Comparison of ENCODE assay signal across 8 cellular contexts in the genomic region with DNA sequence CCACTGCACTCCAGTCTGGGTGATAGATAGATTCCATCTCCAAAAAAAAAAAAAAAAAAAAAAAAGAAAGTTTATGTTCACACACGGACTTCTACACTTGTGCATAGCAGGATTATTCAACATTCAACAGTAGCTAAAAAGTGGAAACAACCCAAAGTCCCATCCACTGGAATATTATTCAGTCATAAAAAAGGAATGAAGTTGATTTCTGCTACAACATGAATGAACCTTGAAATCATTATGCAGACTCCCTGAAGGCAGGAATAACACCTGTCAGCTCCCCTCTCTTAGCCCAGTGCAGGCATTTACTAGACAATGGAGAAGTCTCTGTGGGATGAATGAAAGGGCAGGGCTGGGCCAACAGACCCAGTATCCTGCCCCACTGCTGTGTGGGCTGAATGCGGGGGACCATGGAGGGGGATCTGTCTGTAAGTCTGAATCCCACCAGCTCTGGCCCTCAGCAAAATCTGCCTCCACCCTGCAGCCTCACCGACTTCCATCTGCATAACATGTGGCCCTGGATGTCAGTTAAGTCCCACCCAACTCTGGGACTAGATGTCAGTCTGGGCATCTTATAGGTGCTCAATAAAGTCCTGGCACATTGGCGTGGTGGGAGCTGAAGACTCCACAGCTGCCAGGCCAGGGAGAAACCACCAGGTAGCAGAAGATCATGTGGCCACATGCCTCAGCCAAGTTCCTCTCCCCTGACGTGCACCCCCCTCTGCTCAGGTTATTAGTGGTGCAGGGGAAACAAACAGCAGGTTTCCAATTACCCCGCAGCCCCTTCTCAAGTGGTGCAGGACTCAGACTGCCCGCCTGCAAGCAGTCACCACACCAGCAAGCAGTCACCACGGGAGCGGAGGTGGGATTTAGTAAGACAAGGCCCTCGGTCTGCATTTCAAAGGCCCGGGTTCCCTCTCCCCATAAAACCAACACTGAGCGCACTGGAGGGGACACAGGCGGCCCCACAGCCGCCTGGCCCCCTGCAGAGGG. TPM values are rescaled to one million over a fixed set of nuclear protein-coding genes. Genes with fewer than 3 reads are reported as not detected.
DNase-seq lines count a peak whose midpoint lies in the region; ATAC-seq and TF ChIP-seq lines count a peak whose summit lies in the region.

No MANE protein-coding gene starts in this region.

- no peak for TF ChIP-seq EP300 in sigmoid colon (IDR thresholded peaks at IDR 0.05)

- DNase-seq in HL-60 (ENCODE audit: low read depth in 1 of 2, low spot score in 1 of 2) (peak in 1 of 2 experiments; percentile 64), RPMI8226 (peak; percentile 85), heart right ventricle (peak in 1 of 2 donors; percentile 34), sigmoid colon (no peak), NCI-H187 (lab: John Stamatoyannopoulos, UW) (no peak), PC-3 (no peak), HEK293T (ENCODE audit: extremely low spot score) (no peak)

- TF ChIP-seq POLR2A in sigmoid colon (IDR thresholded peaks at IDR 0.05), result no peak

- 41 to 51% methylated on average over 14 of the region's 14 CpGs for WGBS in heart right ventricle, 2 donors
- WGBS in sigmoid colon, 2 donors, result 47 to 51% methylated on average over 14 of the region's 14 CpGs

- no TSS peak for BruUV-seq in PC-3 (replicated peaks; lab: Mats Ljungman, UMichigan)

- intact Hi-C loops in heart right ventricle (cut with DNase I), result loop anchor here in 5 of 10 donors (2.0 to 10.0 kb wide), 5 partner anchors 40 to 63 kb away; no protein-coding TSS in a partner anchor
- intact Hi-C loops in sigmoid colon (cut with DNase I), result no loop called here
- intact Hi-C loops in PC-3 (cut with micrococcal nuclease), result loop anchor here (2.0 kb wide), 1 partner anchor 39 kb away; no protein-coding TSS in a partner anchor

- peaks cover 5% of the 10 kb centered on the region for H4K20me1 ChIP-seq in PC-3 (ENCODE audit: low read length)

- H3K4me1 ChIP-seq in heart right ventricle (peaks cover 14 to 75% (median 61%) of the 10 kb centered on the region in 9 donors), sigmoid colon (peaks cover 0 to 51% (median 49%) of the 10 kb centered on the region in 4 donors), PC-3 (ENCODE audit: insufficient read depth, low read length) (peaks cover 40% of the 10 kb centered on the region)

- no peak overlapping the region for H3K4me2 ChIP-seq in PC-3 (ENCODE audit: low read length)

- TF ChIP-seq CTCF in HL-60 (IDR thresholded peaks at IDR 0.05; ENCODE audit: insufficient read depth, low read length), result no peak
- no peak for TF ChIP-seq CTCF in heart right ventricle (IDR thresholded peaks at IDR 0.05)
- TF ChIP-seq CTCF in sigmoid colon (IDR thresholded peaks at IDR 0.05), result no peak
- no peak for TF ChIP-seq CTCF in PC-3 (conservative IDR thresholded peaks at IDR 0.05; ENCODE audit: low read depth, low read length)

- no peaks in the 10 kb centered on the region for H3K27me3 ChIP-seq in HL-60 (ENCODE audit: insufficient read depth, poor library complexity, severe bottlenecking)
- no peaks in the 10 kb centered on the region for H3K27me3 ChIP-seq in heart right ventricle
- H3K27me3 ChIP-seq in sigmoid colon, result no peaks in the 10 kb centered on the region
- H3K27me3 ChIP-seq in PC-3 (ENCODE audit: low read length), result no peaks in the 10 kb centered on the region

- POLR2A ChIA-PET in PC-3 (lab: Charles Lee; ENCODE audit: unreplicated experiment), result interaction anchor here (0.6 kb wide), 1 partner anchor 166 kb away, joined by 10 read pairs; no protein-coding TSS in a partner anchor
- POLR2A ChIA-PET in HEK293T (lab: Yijun Ruan, JAX), result interaction anchor here (1.0 to 1.2 kb wide), 4 partner anchors 8 to 37 kb away, joined by 3 to 9 read pairs (median 4); a partner anchor contains a TSS

- H3K36me3 ChIP-seq in heart right ventricle, result peaks cover 0 to 7% (median 1%) of the 10 kb centered on the region in 9 donors
- no peaks in the 10 kb centered on the region for H3K36me3 ChIP-seq in sigmoid colon
- peaks cover 4% of the 10 kb centered on the region; the same call in 1 of the 2 replicates for H3K36me3 ChIP-seq in PC-3 (ENCODE audit: low read depth, low read length)

- no peak overlapping the region for H2AFZ ChIP-seq in PC-3 (ENCODE audit: low read length)

- peaks cover 12% of the 10 kb centered on the region for H3F3A ChIP-seq in PC-3 (ENCODE audit: low read length, unreplicated experiment)

- no peak for ATAC-seq in heart right ventricle
- no peak for ATAC-seq in PC-3
- no peak for ATAC-seq in HG03135 (IDR thresholded peaks at IDR 0.05; ENCODE audit: unreplicated experiment)

- no peaks in the 10 kb centered on the region for H3K9me3 ChIP-seq in heart right ventricle
- no peaks in the 10 kb centered on the region for H3K9me3 ChIP-seq in sigmoid colon
- H3K9me3 ChIP-seq in PC-3 (ENCODE audit: low read length), result no peaks in the 10 kb centered on the region

- no peak overlapping the region for H3K9ac ChIP-seq in PC-3 (ENCODE audit: low read length)

- H3K4me3 ChIP-seq in HL-60 (replicated peaks; ENCODE audit: insufficient read depth, low read length), result no peak overlapping the region
- H3K4me3 ChIP-seq in heart right ventricle, result peak overlapping the region in 7 of 10 donors; percentile 5 to 94 (median 88)
- H3K4me3 ChIP-seq in sigmoid colon, result no peak overlapping the region
- H3K4me3 ChIP-seq in PC-3 (ENCODE audit: low read length), result no peak overlapping the region

- no peaks in the 10 kb centered on the region for H3K9me2 ChIP-seq in PC-3 (replicated peaks; ENCODE audit: low read length)

- H3K27ac ChIP-seq in HL-60 (replicated peaks), result peak overlapping the region; percentile 99
- H3K27ac ChIP-seq in heart right ventricle, result peak overlapping the region; percentile 96 to 100 (median 99)
- peak overlapping the region; percentile 99 to 100 (median 100) for H3K27ac ChIP-seq in sigmoid colon
- H3K27ac ChIP-seq in PC-3 (ENCODE audit: low read length), result no peak overlapping the region

- CTCF ChIA-PET in PC-3 (lab: Charles Lee), result interaction anchor here (0.6 kb wide), 1 partner anchor 69 kb away, joined by 3 read pairs; no protein-coding TSS in a partner anchor
- CTCF ChIA-PET in HEK293T (lab: Yijun Ruan, JAX), result interaction anchor here (1.5 kb wide), 1 partner anchor 48 kb away, joined by 5 read pairs; no protein-coding TSS in a partner anchor

- H3K79me2 ChIP-seq in PC-3 (ENCODE audit: low read length), result peaks cover 29% of the 10 kb centered on the region

TF ChIP-seq in HEK293T, 16 proteins besides CTCF, POLR2A, EP300 and RAD21:
- no peak for TF ChIP-seq FOXM1 (IDR thresholded peaks at IDR 0.05; ENCODE audit: borderline replicate concordance)
- TF ChIP-seq SUZ12 (IDR thresholded peaks at IDR 0.05), result no peak
- TF ChIP-seq, protein P1, sequence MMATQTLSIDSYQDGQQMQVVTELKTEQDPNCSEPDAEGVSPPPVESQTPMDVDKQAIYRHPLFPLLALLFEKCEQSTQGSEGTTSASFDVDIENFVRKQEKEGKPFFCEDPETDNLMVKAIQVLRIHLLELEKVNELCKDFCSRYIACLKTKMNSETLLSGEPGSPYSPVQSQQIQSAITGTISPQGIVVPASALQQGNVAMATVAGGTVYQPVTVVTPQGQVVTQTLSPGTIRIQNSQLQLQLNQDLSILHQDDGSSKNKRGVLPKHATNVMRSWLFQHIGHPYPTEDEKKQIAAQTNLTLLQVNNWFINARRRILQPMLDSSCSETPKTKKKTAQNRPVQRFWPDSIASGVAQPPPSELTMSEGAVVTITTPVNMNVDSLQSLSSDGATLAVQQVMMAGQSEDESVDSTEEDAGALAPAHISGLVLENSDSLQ (IDR thresholded peaks at IDR 0.05), result no peak
- no peak for TF ChIP-seq ELF4 (IDR thresholded peaks at IDR 0.05)
- TF ChIP-seq NFRKB (IDR thresholded peaks at IDR 0.05), result no peak
- no peak for TF ChIP-seq L3MBTL2 (conservative IDR thresholded peaks at IDR 0.05)
- TF ChIP-seq BHLHE40 (IDR thresholded peaks at IDR 0.05; ENCODE audit: borderline replicate concordance), result no peak
- TF ChIP-seq TARDBP (IDR thresholded peaks at IDR 0.05), result no peak

RNA-seq across cellular contexts. Expression of a gene that starts 8.9 kb away (rescaled TPM):
- total RNA-seq in heart right ventricle (10 to 100 TPM; 34.4 to 69.6 (median 42.3) TPM), sigmoid colon (100 to 1,000 TPM in 1 of 4 donors, 10 to 100 TPM in 3; 59.8 to 115 (median 72.3) TPM), PC-3 (2014; rRNA removed) (14.8 and 26.0 TPM in 2 replicates)
- polyA plus RNA-seq in heart right ventricle (10 to 100 TPM; 26.8 to 53.2 TPM), sigmoid colon (100 to 1,000 TPM in 2 of 3 donors, 10 to 100 TPM in 1; 97.3 to 120 (median 116) TPM)

Comparison
In these comparisons a context has a peak if more than half of its experiments do, and no peak if none do; other contexts are left out.
1. H3K4me3 ChIP-seq: peak in heart right ventricle (7 of 10); none in HL-60 (single experiment), sigmoid colon (0 of 4) and PC-3 (single experiment).